10 cellular contexts compared by ENCODE assay signal in genomic region chr4:170420255-170420693, GRCh38.
DNase-seq lines count a peak whose midpoint lies in the region; ATAC-seq and TF ChIP-seq lines count a peak whose summit lies in the region.
"Had no signal": no experiment of that assay in that cellular context is flagged by ENCODE, and none has a peak within 500 bp of the region (broad histone marks: within the 10 kb centered on the region; RNA-seq: fewer than 3 reads in every experiment).

No MANE protein-coding gene starts in this region.

- H3K27ac ChIP-seq in lower lobe of right lung = no peak overlapping the region
- H3K27ac ChIP-seq in CD4-positive, alpha-beta T cell (ENCODE audit: low read depth, low read length) = no peak overlapping the region

- POLR2A ChIA-PET in CD4-positive, alpha-beta T cell (lab: Charles Lee) = no interaction called here

- H3K4me3 ChIP-seq in lower lobe of right lung = no peak overlapping the region

- H3K27me3 ChIP-seq in lower lobe of right lung (ENCODE audit: low read depth) = no peaks in the 10 kb centered on the region
- no peaks in the 10 kb centered on the region for H3K27me3 ChIP-seq in CD4-positive, alpha-beta T cell (ENCODE audit: control insufficient read depth, insufficient read depth, low read length)

- no peaks in the 10 kb centered on the region for H3K9me3 Mint-ChIP-seq in CD4-positive, alpha-beta T cell

- no peaks in the 10 kb centered on the region for H3K27me3 Mint-ChIP-seq in CD4-positive, alpha-beta T cell
- H3K27me3 Mint-ChIP-seq: naive B cell had no signal

- ATAC-seq in GM18517 (IDR thresholded peaks at IDR 0.05; ENCODE audit: unreplicated experiment) (peak; percentile 96), GM21825 (IDR thresholded peaks at IDR 0.05; ENCODE audit: unreplicated experiment) (peak; percentile 88), HG03571 (IDR thresholded peaks at IDR 0.05; ENCODE audit: unreplicated experiment) (peak; percentile 57), lower lobe of right lung (no peak)
- ATAC-seq in CD4-positive, alpha-beta T cell (ENCODE audit: poor library complexity) = no peak

- no peaks in the 10 kb centered on the region for H3K4me1 Mint-ChIP-seq in CD4-positive, alpha-beta T cell (ENCODE audit: low read depth)
- H3K4me1 Mint-ChIP-seq: naive B cell had no signal

- no peaks in the 10 kb centered on the region for H3K9me3 ChIP-seq in lower lobe of right lung
- no peaks in the 10 kb centered on the region for H3K9me3 ChIP-seq in CD4-positive, alpha-beta T cell (ENCODE audit: control insufficient read depth, low read length)

- no peaks in the 10 kb centered on the region for H3K36me3 ChIP-seq in lower lobe of right lung

- intact Hi-C loops in lower lobe of right lung (cut with DNase I) = no loop called here
- intact Hi-C loops in CD4-positive, alpha-beta T cell (cut with DNase I, micrococcal nuclease) = no loop called here

- no peaks in the 10 kb centered on the region for H3K36me3 Mint-ChIP-seq in CD4-positive, alpha-beta T cell (ENCODE audit: low read depth)
- H3K36me3 Mint-ChIP-seq: naive B cell had no signal

- TF ChIP-seq CTCF in lower lobe of right lung (IDR thresholded peaks at IDR 0.05) = no peak
- TF ChIP-seq CTCF in CD4-positive, alpha-beta T cell (IDR thresholded peaks at IDR 0.05) = no peak

- H3K4me1 ChIP-seq in lower lobe of right lung = no peaks in the 10 kb centered on the region

- CTCF ChIA-PET in CD4-positive, alpha-beta T cell (lab: Charles Lee) = no interaction called here

- no peak overlapping the region for H3K27ac Mint-ChIP-seq in CD4-positive, alpha-beta T cell
- H3K27ac Mint-ChIP-seq: activated T-helper 2 cell treated with anti-CD3 and anti-CD28 coated beads, Interferon-gamma antibody, Interleukin-2, Interleukin-4, amounts not matched to agents 10 μg/mL and 5 μg/mL and 100 μg/mL, durations not matched to agents 14 hours and 24 hours and 36 hours; naive B cell had no signal

- DNase-seq in fibroblast of gingiva (ENCODE audit: low read depth) (peak; percentile 82), LoVo (ENCODE audit: low spot score) (no peak), NCI-H345 treated with DMSO at 0.1 percent for 48 hours (lab: John Stamatoyannopoulos, UW; ENCODE audit: unreplicated experiment) (no peak), lower lobe of right lung (no peak)
- DNase-seq in CD4-positive, alpha-beta T cell = no peak
- DNase-seq: naive B cell had no signal

- no peak overlapping the region for H3K4me3 Mint-ChIP-seq in CD4-positive, alpha-beta T cell
- H3K4me3 Mint-ChIP-seq: naive B cell had no signal

Comparison
In these comparisons a context has a peak if more than half of its experiments do, and no peak if none do; other contexts are left out.
1. ATAC-seq: peak in GM18517 (single experiment), GM21825 (single experiment) and HG03571 (single experiment); none in lower lobe of right lung (0 of 2) and CD4-positive, alpha-beta T cell (single experiment).